In the genomic region with DNA sequence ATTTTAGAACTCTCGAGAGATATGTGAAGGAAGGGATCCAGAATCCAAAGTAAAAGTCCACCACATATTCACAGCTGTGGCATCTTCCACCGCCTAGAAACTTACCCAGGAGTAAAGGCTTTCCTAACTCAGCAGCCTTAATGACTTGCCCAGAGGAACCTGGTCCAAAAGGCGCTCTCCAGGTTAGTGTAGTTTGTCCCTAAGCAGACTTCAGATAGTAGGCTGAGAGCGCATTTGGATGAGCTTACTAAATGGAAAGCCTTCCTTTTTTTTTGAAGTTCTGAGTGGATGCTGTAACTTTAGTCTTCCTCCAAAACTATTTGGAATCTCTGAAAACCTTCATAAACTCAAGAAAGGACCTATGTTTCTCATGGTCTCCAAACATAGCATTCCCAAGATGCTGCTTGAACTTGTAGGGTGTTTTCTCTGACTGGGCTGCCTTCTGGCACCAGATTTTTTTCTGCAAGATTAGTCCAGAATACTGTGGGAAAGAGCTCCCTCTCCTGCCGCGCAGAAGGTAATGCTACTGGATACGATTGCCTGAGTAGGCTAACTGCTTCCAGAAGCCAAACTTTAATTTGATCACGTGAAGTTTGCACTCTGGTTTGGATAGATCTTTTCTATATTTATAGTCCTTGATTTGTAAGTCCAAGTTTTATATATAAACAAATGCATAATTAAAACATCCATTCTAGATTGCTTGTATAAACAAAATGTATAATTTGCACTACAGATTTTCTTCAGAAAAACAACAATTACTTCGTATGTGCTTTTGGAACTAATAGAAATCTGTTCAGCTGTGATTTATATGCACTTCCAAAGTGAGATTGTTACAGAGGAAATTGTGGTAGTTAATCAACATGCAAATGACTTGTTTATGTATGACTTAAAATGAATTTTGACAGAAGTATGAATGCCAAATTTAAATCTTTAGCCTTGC, we compare ENCODE assay signal across 2 cellular contexts.
TF ChIP-seq lines count a peak whose summit lies in the region.

No MANE protein-coding gene starts in this region.

TF ChIP-seq in IMR-90, 13 proteins besides CTCF, POLR2A, EP300 and RAD21:
- TF ChIP-seq BHLHE40 (IDR thresholded peaks at IDR 0.05; ENCODE audit: low read depth, low read length) (peak; percentile 23; the same call in 1 of the 2 replicates), NFE2L2 (IDR thresholded peaks at IDR 0.05; ENCODE audit: low read depth, low read length) (no peak), SMC3 (IDR thresholded peaks at IDR 0.05; ENCODE audit: low read depth, low read length) (peak; percentile 99)
- TF ChIP-seq, protein P1, sequence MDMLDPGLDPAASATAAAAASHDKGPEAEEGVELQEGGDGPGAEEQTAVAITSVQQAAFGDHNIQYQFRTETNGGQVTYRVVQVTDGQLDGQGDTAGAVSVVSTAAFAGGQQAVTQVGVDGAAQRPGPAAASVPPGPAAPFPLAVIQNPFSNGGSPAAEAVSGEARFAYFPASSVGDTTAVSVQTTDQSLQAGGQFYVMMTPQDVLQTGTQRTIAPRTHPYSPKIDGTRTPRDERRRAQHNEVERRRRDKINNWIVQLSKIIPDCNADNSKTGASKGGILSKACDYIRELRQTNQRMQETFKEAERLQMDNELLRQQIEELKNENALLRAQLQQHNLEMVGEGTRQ (IDR thresholded peaks at IDR 0.05; ENCODE audit: low read depth, low read length): peak; percentile 47; the same call in 1 of the 2 replicates

TF ChIP-seq in HepG2, 621 proteins besides CTCF, POLR2A, EP300 and RAD21:
- TF ChIP-seq STAG1 (CRISPR knock-in tag; IDR thresholded peaks at IDR 0.05): peak; percentile 94
- TF ChIP-seq SMC3 (IDR thresholded peaks at IDR 0.05; ENCODE audit: low read length): peak; percentile 96
- peak; percentile 9; the same call in 1 of the 2 replicates for TF ChIP-seq BHLHE40 (IDR thresholded peaks at IDR 0.05; ENCODE audit: low read length)
- no peak for TF ChIP-seq ZNF724P (CRISPR knock-in tag; IDR thresholded peaks at IDR 0.05; ENCODE audit: borderline replicate concordance)
- TF ChIP-seq KLF16 (CRISPR knock-in tag; IDR thresholded peaks at IDR 0.05): peak in 1 of 2 experiments; percentile 46; a peak in 1 of 4 replicates
- peak; percentile 46; the same call in 1 of the 2 replicates for TF ChIP-seq MIXL1 (CRISPR knock-in tag; IDR thresholded peaks at IDR 0.05)
- TF ChIP-seq, protein P2, sequence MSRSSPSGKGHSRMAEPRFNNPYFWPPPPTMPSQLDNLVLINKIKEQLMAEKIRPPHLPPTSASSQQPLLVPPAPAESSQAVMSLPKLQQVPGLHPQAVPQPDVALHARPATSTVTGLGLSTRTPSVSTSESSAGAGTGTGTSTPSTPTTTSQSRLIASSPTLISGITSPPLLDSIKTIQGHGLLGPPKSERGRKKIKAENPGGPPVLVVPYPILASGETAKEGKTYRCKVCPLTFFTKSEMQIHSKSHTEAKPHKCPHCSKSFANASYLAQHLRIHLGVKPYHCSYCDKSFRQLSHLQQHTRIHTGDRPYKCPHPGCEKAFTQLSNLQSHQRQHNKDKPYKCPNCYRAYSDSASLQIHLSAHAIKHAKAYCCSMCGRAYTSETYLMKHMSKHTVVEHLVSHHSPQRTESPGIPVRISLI (CRISPR knock-in tag; IDR thresholded peaks at IDR 0.05; ENCODE audit: borderline replicate concordance): peak; percentile 74; the same call in 1 of the 2 replicates
- no peak for TF ChIP-seq ZBTB1 (CRISPR knock-in tag; IDR thresholded peaks at IDR 0.05; ENCODE audit: borderline replicate concordance)
